ENCODE assay signal across 21 cellular contexts in the genomic region with DNA sequence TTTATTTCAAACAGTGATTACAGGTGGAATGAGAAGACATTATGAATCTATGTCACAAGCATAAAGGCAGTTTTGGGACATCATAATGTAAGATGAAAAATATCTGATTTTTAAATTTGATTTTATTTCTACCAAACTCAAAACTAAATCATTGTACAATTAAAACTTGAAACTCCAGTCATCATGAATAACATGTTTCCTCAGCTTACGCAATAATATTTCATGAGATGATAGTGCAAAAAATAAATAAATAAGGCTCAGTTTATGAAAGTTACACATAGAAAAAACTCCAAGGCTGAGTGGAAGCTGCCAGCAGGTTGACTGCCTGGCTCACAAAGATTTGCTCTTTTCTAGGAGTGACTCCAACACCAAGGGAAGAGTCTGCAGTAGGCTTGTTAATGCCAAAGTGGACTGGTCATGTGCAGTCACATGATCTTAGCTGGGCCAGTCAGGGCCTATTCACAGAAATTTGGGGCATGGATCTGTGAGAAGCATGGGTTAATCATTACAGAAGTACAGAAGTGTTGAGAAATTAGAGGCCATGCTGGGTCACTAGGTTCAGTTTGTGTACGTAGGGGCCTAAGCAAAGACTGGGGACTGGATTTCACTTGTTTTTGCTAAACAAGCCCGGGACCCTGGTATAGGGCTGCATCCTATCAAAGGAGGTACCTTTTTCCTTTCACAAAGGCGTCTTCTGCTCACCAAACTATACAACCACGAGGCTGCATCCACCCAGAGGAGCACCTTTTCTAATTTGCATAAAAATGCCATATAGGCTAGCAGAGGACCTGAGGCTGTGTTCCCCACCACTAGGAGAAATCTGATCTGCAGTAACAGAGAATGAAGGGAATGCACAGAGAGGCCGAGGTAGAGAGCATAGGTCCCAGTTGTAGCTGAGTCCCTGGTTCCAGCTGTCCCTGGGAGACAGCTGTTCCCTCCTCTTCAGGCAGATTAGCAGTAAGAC. TPM values are rescaled to one million over a fixed set of nuclear protein-coding genes. Genes with fewer than 3 reads are reported as not detected.
DNase-seq lines count a peak whose midpoint lies in the region; ATAC-seq and TF ChIP-seq lines count a peak whose summit lies in the region.
"Had no signal": no experiment of that assay in that cellular context is flagged by ENCODE, and none has a peak within 500 bp of the region (broad histone marks: within the 10 kb centered on the region; RNA-seq: fewer than 3 reads in every experiment).

No MANE protein-coding gene starts in this region.

- intact Hi-C loops in Caco-2 (cut with micrococcal nuclease; ENCODE audit: unreplicated experiment) (loop anchor here (1.0 to 5.0 kb wide), 3 partner anchors 10 to 211 kb away; no protein-coding TSS in a partner anchor), CD14-positive monocyte (cut with micrococcal nuclease) (no loop called here), heart left ventricle (cut with DNase I) (no loop called here)

- no peak overlapping the region for H3K9ac ChIP-seq in endodermal cell (ENCODE audit: extremely low read depth, low read length, poor library complexity, severe bottlenecking)

- H3K27ac ChIP-seq in endodermal cell (ENCODE audit: low read depth, low read length) (no peak overlapping the region), lung (ENCODE audit: low read depth in 1 of 2, low read length in 1 of 2) (no peak overlapping the region), heart left ventricle (no peak overlapping the region)
- H3K27ac ChIP-seq: upper lobe of left lung had no signal

- CTCF ChIA-PET in Caco-2 (lab: Charles Lee): interaction anchor here (0.7 to 1.0 kb wide), 2 partner anchors 64 to 210 kb away, joined by 3 read pairs; no protein-coding TSS in a partner anchor

- no peak for TF ChIP-seq POLR2A in heart left ventricle (IDR thresholded peaks at IDR 0.05)

- peak; percentile 13 to 16 for TF ChIP-seq CTCF in Caco-2 (IDR thresholded peaks at IDR 0.05; ENCODE audit: insufficient read depth in 1 of 2, low read depth in 1 of 2, low read length in 1 of 2, severe bottlenecking in 1 of 2, unreplicated experiment in 1 of 2)
- TF ChIP-seq CTCF in endodermal cell (conservative IDR thresholded peaks at IDR 0.05): peak; percentile 41
- no peak for TF ChIP-seq CTCF in lung (IDR thresholded peaks at IDR 0.05; ENCODE audit: control extremely low read depth, extremely low read depth)
- TF ChIP-seq CTCF in CD14-positive monocyte (IDR thresholded peaks at IDR 0.05): no peak
- TF ChIP-seq CTCF in heart left ventricle (IDR thresholded peaks at IDR 0.05): no peak

- H3K4me1 ChIP-seq in Caco-2 (peaks cover 24% of the 10 kb centered on the region), endodermal cell (ENCODE audit: control insufficient read depth, insufficient read depth, low read length) (peaks cover 18% of the 10 kb centered on the region), lung (ENCODE audit: control insufficient read depth in 2 of 2, insufficient read depth in 2 of 2, low read length in 2 of 2) (no peaks in the 10 kb centered on the region), heart left ventricle (peaks cover 0 to 7% (median 0%) of the 10 kb centered on the region in 12 donors)
- H3K4me1 ChIP-seq: upper lobe of left lung had no signal

- H3K36me3 ChIP-seq in Caco-2 (ENCODE audit: control insufficient read depth, insufficient read depth, low read length) (no peaks in the 10 kb centered on the region), endodermal cell (ENCODE audit: control insufficient read depth, insufficient read depth, low read length) (no peaks in the 10 kb centered on the region), lung (ENCODE audit: control insufficient read depth in 2 of 2, insufficient read depth in 2 of 2, low read length in 2 of 2) (no peaks in the 10 kb centered on the region), heart left ventricle (no peaks in the 10 kb centered on the region)
- H3K36me3 ChIP-seq: upper lobe of left lung had no signal

- H3K4me3 ChIP-seq in Caco-2 (ENCODE audit: low read depth, low read length): no peak overlapping the region
- H3K4me3 ChIP-seq in endodermal cell (ENCODE audit: low read length): no peak overlapping the region
- H3K4me3 ChIP-seq in lung: no peak overlapping the region
- H3K4me3 ChIP-seq in heart left ventricle: no peak overlapping the region
- H3K4me3 ChIP-seq: upper lobe of left lung had no signal

- DNase-seq in Caco-2: peak; percentile 74 to 83
- DNase-seq in HuH-7 (ENCODE audit: low spot score): peak; percentile 61
- peak; percentile 61 for DNase-seq in endodermal cell
- peak; percentile 17 for DNase-seq in lung (ENCODE audit: low spot score)
- no peak for DNase-seq in DMS153 treated with DMSO at 0.1 percent for 48 hours (lab: John Stamatoyannopoulos, UW; ENCODE audit: unreplicated experiment)
- no peak for DNase-seq in CD14-positive monocyte (ENCODE audit: low spot score)
- DNase-seq in heart left ventricle: no peak
- DNase-seq: activated CD4-positive, CD25-positive, alpha-beta regulatory T cell treated with anti-CD3 and anti-CD28 coated beads, Interleukin-2, amount 50 U/mL, for 72 hours; CD4-positive, CD25-positive, alpha-beta regulatory T cell; glutamatergic neuron; GOT3; immature natural killer cell; NCI-H187 treated with DMSO at 0.1 percent for 48 hours; stimulated activated CD4-positive, alpha-beta T cell treated with anti-CD3 and anti-CD28 coated beads, Interleukin-15, amount 100 ng/mL, for 24 hours; stimulated activated naive CD4-positive, alpha-beta T cell; T1000; upper lobe of left lung had no signal

- WGBS in endodermal cell (ENCODE audit: insufficient coverage in 1 of 2, insufficient read length in 1 of 2), 2 experiments: 55 to 74% methylated on average over 4 to 6 of the region's 6 CpGs
- 70 to 72% methylated on average over 6 of the region's 6 CpGs for WGBS in lung, 2 donors
- 73 to 83% (median 76%) methylated on average over 6 of the region's 6 CpGs for WGBS in heart left ventricle, 4 donors

- H3K4me3 Mint-ChIP-seq in Caco-2 (ENCODE audit: unreplicated experiment) (peak overlapping the region; percentile 58), endodermal cell (no peak overlapping the region), CD14-positive monocyte (peak overlapping the region in 1 of 2 donors; percentile 62)
- H3K4me3 Mint-ChIP-seq: CD4-positive, CD25-positive, alpha-beta regulatory T cell; IgD-negative memory B cell; immature natural killer cell had no signal

- H3K4me1 Mint-ChIP-seq in Caco-2 (ENCODE audit: low read depth, unreplicated experiment): peaks cover 11% of the 10 kb centered on the region
- peaks cover 20% of the 10 kb centered on the region for H3K4me1 Mint-ChIP-seq in endodermal cell
- peaks cover 8% of the 10 kb centered on the region for H3K4me1 Mint-ChIP-seq in CD14-positive monocyte
- H3K4me1 Mint-ChIP-seq: CD4-positive, CD25-positive, alpha-beta regulatory T cell; IgD-negative memory B cell; immature natural killer cell had no signal

- POLR2A ChIA-PET in Caco-2 (lab: Charles Lee): interaction anchor here (0.5 kb wide), 1 partner anchor 25 kb away, joined by 3 read pairs; no protein-coding TSS in a partner anchor

- BruUV-seq in Caco-2 (replicated peaks; lab: Mats Ljungman, UMichigan): no TSS peak

- H3K36me3 Mint-ChIP-seq in Caco-2 (ENCODE audit: insufficient read depth, unreplicated experiment) (peaks cover 5% of the 10 kb centered on the region), endodermal cell (ENCODE audit: low read depth) (no peaks in the 10 kb centered on the region), CD14-positive monocyte (no peaks in the 10 kb centered on the region)
- H3K36me3 Mint-ChIP-seq: CD4-positive, CD25-positive, alpha-beta regulatory T cell; IgD-negative memory B cell; immature natural killer cell had no signal

- H3K27me3 Mint-ChIP-seq in Caco-2 (ENCODE audit: insufficient read depth, unreplicated experiment) (no peaks in the 10 kb centered on the region), endodermal cell (ENCODE audit: insufficient read depth) (no peaks in the 10 kb centered on the region), CD14-positive monocyte (ENCODE audit: low read depth in 3 of 3) (peaks cover 26 to 48% (median 34%) of the 10 kb centered on the region in 3 donors)

- H3K27ac Mint-ChIP-seq in Caco-2 (ENCODE audit: unreplicated experiment): peak overlapping the region; percentile 70
- H3K27ac Mint-ChIP-seq in endodermal cell: no peak overlapping the region
- H3K27ac Mint-ChIP-seq in CD14-positive monocyte: peak overlapping the region in 1 of 7 donors; percentile 13
- H3K27ac Mint-ChIP-seq: CD4-positive, CD25-positive, alpha-beta regulatory T cell; IgD-negative memory B cell; immature natural killer cell had no signal

- H3K27me3 ChIP-seq in Caco-2 (replicated peaks; ENCODE audit: control insufficient read depth, insufficient read depth, low read length) (no peaks in the 10 kb centered on the region), endodermal cell (ENCODE audit: control insufficient read depth, insufficient read depth, low read length, poor library complexity, severe bottlenecking) (no peaks in the 10 kb centered on the region), lung (ENCODE audit: control insufficient read depth, insufficient read depth) (no peaks in the 10 kb centered on the region), heart left ventricle (peaks cover 0 to 18% (median 0%) of the 10 kb centered on the region in 9 donors)
- H3K27me3 ChIP-seq: upper lobe of left lung had no signal

- H3K9me3 ChIP-seq in Caco-2: no peaks in the 10 kb centered on the region
- H3K9me3 ChIP-seq in endodermal cell (ENCODE audit: control insufficient read depth, low read length): no peaks in the 10 kb centered on the region
- H3K9me3 ChIP-seq in lung (ENCODE audit: control insufficient read depth in 2 of 2, insufficient read depth in 1 of 2, low read length in 1 of 2): no peaks in the 10 kb centered on the region
- no peaks in the 10 kb centered on the region for H3K9me3 ChIP-seq in heart left ventricle
- H3K9me3 ChIP-seq: upper lobe of left lung had no signal

- ATAC-seq in lung (ENCODE audit: insufficient read depth, low FRiP score) (no peak), heart left ventricle (no peak), SK-N-SH treated with all-trans-retinoic acid at 6 μM for 48 hours (no peak)

- no peaks in the 10 kb centered on the region for H3K9me3 Mint-ChIP-seq in Caco-2 (ENCODE audit: unreplicated experiment)
- H3K9me3 Mint-ChIP-seq in endodermal cell: no peaks in the 10 kb centered on the region
- H3K9me3 Mint-ChIP-seq in CD14-positive monocyte: peaks cover 0 to under 1% (median 0%) of the 10 kb centered on the region in 7 donors
- H3K9me3 Mint-ChIP-seq: IgD-negative memory B cell had no signal

TF ChIP-seq in SK-N-SH treated with all-trans-retinoic acid at 6 μM for 48 hours, 23 proteins besides CTCF, POLR2A, EP300 and RAD21 (continues in another document):
- TF ChIP-seq OSR1 (CRISPR knock-in tag; IDR thresholded peaks at IDR 0.05): no peak
- no peak for TF ChIP-seq ESRRG (CRISPR knock-in tag; IDR thresholded peaks at IDR 0.05)

RNA-seq across cellular contexts. Expression of a gene that starts 4.9 kb away (rescaled TPM):
- total RNA-seq in Caco-2 (2022): 1.0 and 1.8 TPM in 2 replicates
- 1 to 10 TPM; 1.6 to 1.7 TPM for total RNA-seq in endodermal cell
- 0.61 TPM for polyA plus RNA-seq in endodermal cell (2013, experiment 1 of 2)
- 0.54 TPM for polyA plus RNA-seq in endodermal cell (2013, experiment 2 of 2)
- total RNA-seq in lung: 1 to 10 TPM in 1 of 2 donors, under 1 TPM in 1; 1.00 to 1.0 TPM
- under 1 TPM; 0.21 to 0.33 TPM for polyA plus RNA-seq in lung
- not detected for polyA plus RNA-seq in CD14-positive monocyte
- under 1 TPM in 7 of 9 donors, not detected in 2; 0.13 to 0.37 (median 0.24) TPM for total RNA-seq in heart left ventricle
- under 1 TPM; 0.04 to 0.08 TPM for polyA plus RNA-seq in heart left ventricle
- total RNA-seq: CD4-positive, CD25-positive, alpha-beta regulatory T cell; NCI-H460; SK-MEL-5 had no signal
- polyA plus RNA-seq: CD4-positive, CD25-positive, alpha-beta regulatory T cell; IgD-negative memory B cell had no signal

Comparison
In these comparisons a context has a peak if more than half of its experiments do, and no peak if none do; other contexts are left out.
1. DNase-seq: peak in Caco-2 (2 of 2), HuH-7 (single experiment), endodermal cell (single experiment) and lung (single experiment); none in DMS153 treated with DMSO at 0.1 percent for 48 hours (single experiment), CD14-positive monocyte (single experiment) and heart left ventricle (0 of 5).
2. CTCF ChIP-seq: peak in Caco-2 (2 of 2) and endodermal cell (single experiment); none in lung (single experiment), CD14-positive monocyte (single experiment) and heart left ventricle (0 of 12).